23 cellular contexts compared by ENCODE assay signal in the genomic region with DNA sequence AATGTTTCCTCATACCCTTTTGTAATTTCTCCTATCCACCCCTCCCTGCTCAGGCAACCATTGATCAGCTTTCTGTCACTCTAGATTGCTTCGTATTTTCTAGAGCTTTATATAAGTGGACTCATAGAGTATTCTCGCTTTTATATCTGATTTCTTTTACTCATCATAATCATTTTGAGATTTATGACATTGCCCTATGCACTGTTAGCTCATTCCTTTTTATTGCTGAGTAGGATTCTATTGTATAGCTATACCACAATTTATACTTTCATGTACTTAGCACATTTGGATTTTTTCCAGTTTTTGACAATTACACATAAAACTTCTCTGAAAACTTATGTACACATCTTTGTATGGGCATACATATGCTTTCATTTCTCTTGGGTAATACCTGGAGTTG.
"Had no signal": no experiment of that assay in that cellular context is flagged by ENCODE, and none has a peak within 500 bp of the region (broad histone marks: within the 10 kb centered on the region; RNA-seq: fewer than 3 reads in every experiment).

No MANE protein-coding gene starts in this region.

- H2AFZ ChIP-seq: parathyroid adenoma had no signal

- H3K27me3 ChIP-seq: esophagus squamous epithelium, gastroesophageal sphincter, right lobe of liver, suprapubic skin, tibial artery, upper lobe of left lung, uterus had no signal

- H3K36me3 ChIP-seq: esophagus squamous epithelium, gastroesophageal sphincter, right lobe of liver, suprapubic skin, tibial artery, upper lobe of left lung, uterus had no signal

- H3K4me1 ChIP-seq: esophagus squamous epithelium, gastroesophageal sphincter, parathyroid adenoma, psoas muscle, right lobe of liver, suprapubic skin, tibial artery, upper lobe of left lung, uterus had no signal

- H3K9ac ChIP-seq: parathyroid adenoma had no signal

- DNase-seq: effector memory CD8-positive, alpha-beta T cell; esophagus squamous epithelium; glutamatergic neuron; kidney; left cardiac atrium; left ventricle myocardium superior; mesendoderm; natural killer cell; occipital lobe; psoas muscle; retina; right lobe of liver; stimulated activated CD4-positive, alpha-beta T cell treated with anti-CD3 and anti-CD28 coated beads, Interleukin-2, amount 100 ng/mL, for 48 hours; stimulated activated naive CD8-positive, alpha-beta T cell treated with anti-CD3 and anti-CD28 coated beads, Interleukin-15, Interleukin-2, amounts not matched to agents 100 U/mL and 50 U/mL, for 24 hours; tibial artery; upper lobe of left lung; uterus had no signal

- H3K9me3 ChIP-seq: esophagus squamous epithelium, gastroesophageal sphincter, psoas muscle, right lobe of liver, suprapubic skin, tibial artery, upper lobe of left lung, uterus had no signal

- H3K27ac Mint-ChIP-seq: effector memory CD8-positive, alpha-beta T cell; natural killer cell had no signal

- H3K36me3 Mint-ChIP-seq: natural killer cell had no signal

- H3K9me3 Mint-ChIP-seq: central memory CD8-positive, alpha-beta T cell; effector memory CD8-positive, alpha-beta T cell; natural killer cell had no signal

- H3K4me3 Mint-ChIP-seq: central memory CD8-positive, alpha-beta T cell; effector memory CD8-positive, alpha-beta T cell; natural killer cell had no signal

- H3K4me1 Mint-ChIP-seq: central memory CD8-positive, alpha-beta T cell; natural killer cell had no signal

- H3K27ac ChIP-seq: epithelial cell of prostate, esophagus squamous epithelium, gastroesophageal sphincter, parathyroid adenoma, psoas muscle, right lobe of liver, suprapubic skin, tibial artery, upper lobe of left lung, uterus had no signal

- H3K79me2 ChIP-seq: parathyroid adenoma had no signal

- ATAC-seq: effector memory CD8-positive, alpha-beta T cell; gastroesophageal sphincter; left cardiac atrium; left ventricle myocardium superior; natural killer cell; right lobe of liver; stimulated activated naive CD8-positive, alpha-beta T cell treated with anti-CD3 and anti-CD28 coated beads, Interleukin-15, Interleukin-2, amounts not matched to agents 100 U/mL and 50 U/mL, for 24 hours had no signal

- H3K4me3 ChIP-seq: esophagus squamous epithelium, gastroesophageal sphincter, psoas muscle, right lobe of liver, skin epidermis, suprapubic skin, tibial artery, upper lobe of left lung, uterus had no signal
